8 cellular contexts compared by ENCODE assay signal in the genomic region with DNA sequence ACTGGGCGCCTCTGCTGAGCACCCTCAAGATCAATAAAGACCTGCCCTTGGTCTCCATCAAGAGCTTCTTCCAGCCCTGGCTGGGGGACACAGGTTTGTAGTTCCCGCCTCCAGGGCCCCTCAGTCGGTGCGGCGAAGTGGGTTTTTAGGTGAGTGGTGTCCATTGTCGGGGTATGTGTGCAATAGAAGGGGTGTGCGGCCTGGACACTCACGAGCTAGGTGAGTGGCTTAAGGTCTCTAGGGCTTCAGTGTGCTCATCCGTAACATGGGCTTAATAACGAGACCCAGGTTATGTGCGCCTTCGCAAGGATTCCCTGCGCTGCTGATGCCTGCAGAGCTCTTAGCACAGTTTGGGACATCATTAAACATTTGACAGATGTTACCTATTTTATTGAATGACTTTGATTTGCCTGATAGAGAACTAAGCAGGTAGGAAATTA. TPM values are rescaled to one million over a fixed set of nuclear protein-coding genes. Genes with fewer than 3 reads are reported as not detected.
DNase-seq lines count a peak whose midpoint lies in the region; ATAC-seq, FAIRE-seq and TF ChIP-seq lines count a peak whose summit lies in the region.

No MANE protein-coding gene starts in this region.

- FAIRE-seq in GM18507 (lab: Jason Lieb, UNC), result no peak

- H3K36me3 ChIP-seq in Peyer's patch, result no peaks in the 10 kb centered on the region
- H3K36me3 ChIP-seq in esophagus (ENCODE audit: control insufficient read depth in 2 of 2, insufficient read depth in 2 of 2, low read length in 1 of 2), result no peaks in the 10 kb centered on the region

- H3K4me3 Mint-ChIP-seq in neural crest cell, result no peak overlapping the region

- WGBS in esophagus, 2 donors, result 7% methylated on average over 13 of the region's 13 CpGs

- H3K4me1 Mint-ChIP-seq in neural crest cell, result peaks cover 27% of the 10 kb centered on the region

- peak; percentile 31 for DNase-seq in 8988T
- peak; percentile 5 for DNase-seq in GM18507 (ENCODE audit: extremely low spot score, insufficient read length, low read depth)
- no peak for DNase-seq in Peyer's patch
- no peak for DNase-seq in neural crest cell (ENCODE audit: low read depth, low spot score)
- DNase-seq in DMS79 treated with DMSO at 0.1 percent for 48 hours (lab: John Stamatoyannopoulos, UW), result no peak
- no peak for DNase-seq in GF-D8 (lab: John Stamatoyannopoulos, UW)

- peaks cover 13% of the 10 kb centered on the region for H3K36me3 Mint-ChIP-seq in neural crest cell (ENCODE audit: low read depth)

- H3K9me3 ChIP-seq in Peyer's patch (no peaks in the 10 kb centered on the region), esophagus (ENCODE audit: control insufficient read depth in 2 of 2, insufficient read depth in 1 of 2, low read depth in 1 of 2, low read length in 1 of 2) (no peaks in the 10 kb centered on the region)

- H3K4me3 ChIP-seq in Peyer's patch (peak overlapping the region; percentile 83 to 96 (median 92)), esophagus (ENCODE audit: low read depth in 1 of 2, low read length in 2 of 2) (peak overlapping the region; percentile 91)

- no peaks in the 10 kb centered on the region for H3K9me3 Mint-ChIP-seq in neural crest cell

- H3K4me1 ChIP-seq in Peyer's patch (peaks cover 0 to 6% (median 0%) of the 10 kb centered on the region in 4 donors), esophagus (ENCODE audit: control insufficient read depth in 2 of 2, insufficient read depth in 2 of 2, low read length in 1 of 2) (peaks cover 0 to 2% of the 10 kb centered on the region in 2 donors)

- TF ChIP-seq POLR2A in Peyer's patch (IDR thresholded peaks at IDR 0.05), result no peak

- TF ChIP-seq CTCF in Peyer's patch (IDR thresholded peaks at IDR 0.05), result no peak
- TF ChIP-seq CTCF in neural crest cell (conservative IDR thresholded peaks at IDR 0.05), result peak; percentile 5

- H3K27me3 ChIP-seq in Peyer's patch (no peaks in the 10 kb centered on the region), esophagus (ENCODE audit: control insufficient read depth in 1 of 2, insufficient read depth in 2 of 2, low read length in 2 of 2) (no peaks in the 10 kb centered on the region)

- H3K27me3 Mint-ChIP-seq in neural crest cell (ENCODE audit: low read depth), result no peaks in the 10 kb centered on the region

- peak overlapping the region; percentile 72 for H3K27ac Mint-ChIP-seq in neural crest cell (ENCODE audit: unreplicated experiment)

- peak; percentile 14 for ATAC-seq in HG03045 (IDR thresholded peaks at IDR 0.05; ENCODE audit: unreplicated experiment)

- H3K27ac ChIP-seq in Peyer's patch (peak overlapping the region; percentile 69 to 89 (median 82)), esophagus (ENCODE audit: low read depth in 2 of 2, low read length in 1 of 2) (peak overlapping the region in 1 of 2 donors; percentile 83)

RNA-seq across cellular contexts. Expression of a gene that starts 0.7 kb away (rescaled TPM):
- 10 to 100 TPM in 1 of 4 donors, 1 to 10 TPM in 3; 5.4 to 19.0 (median 6.5) TPM for total RNA-seq in Peyer's patch
- polyA plus RNA-seq in esophagus, result 1 to 10 TPM; 5.2 to 5.3 TPM
- 66.4 and 71.0 TPM in 2 replicates for total RNA-seq in neural crest cell

Comparison
In these comparisons a context has a peak if more than half of its experiments do, and no peak if none do; other contexts are left out.
1. DNase-seq: peak in 8988T (single experiment) and GM18507 (single experiment); none in Peyer's patch (0 of 3), neural crest cell (single experiment), DMS79 treated with DMSO at 0.1 percent for 48 hours (single experiment) and GF-D8 (single experiment).